ENCODE assay signal across 9 cellular contexts in the genomic region with DNA sequence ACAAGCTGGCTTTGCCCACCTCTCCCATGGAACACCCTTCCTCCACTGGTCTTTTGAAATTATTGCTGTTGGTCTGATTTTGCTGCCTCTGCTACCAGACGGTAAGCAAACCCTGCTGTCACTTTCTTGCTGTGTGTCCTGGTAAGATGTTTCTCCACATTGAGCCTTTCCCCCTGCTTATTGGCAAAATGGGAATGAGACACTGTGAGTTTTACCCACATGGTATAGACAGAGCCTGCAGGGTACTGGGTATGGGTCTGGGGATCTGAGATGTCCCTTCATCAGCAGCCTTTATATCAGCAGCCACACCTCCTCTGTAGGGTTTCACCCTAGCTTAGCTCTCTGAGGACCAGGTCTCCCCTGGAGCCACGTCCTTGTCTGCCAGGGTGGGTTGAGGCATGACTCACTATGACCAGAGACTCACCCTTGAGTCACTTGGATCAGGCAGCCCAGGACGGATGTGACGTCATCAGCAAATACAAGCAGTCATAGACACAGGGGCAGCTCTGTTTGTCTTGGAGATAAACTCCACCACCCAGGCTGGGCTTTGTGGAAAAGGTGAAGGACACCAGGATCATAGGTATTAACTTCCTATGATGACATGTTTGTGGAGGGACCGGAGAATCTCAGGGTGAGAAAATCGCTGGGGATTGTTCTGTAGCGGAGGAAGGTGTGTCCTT. TPM values are rescaled to one million over a fixed set of nuclear protein-coding genes. Genes with fewer than 3 reads are reported as not detected.
DNase-seq lines count a peak whose midpoint lies in the region; ATAC-seq and TF ChIP-seq lines count a peak whose summit lies in the region.
"Had no signal": no experiment of that assay in that cellular context is flagged by ENCODE, and none has a peak within 500 bp of the region (broad histone marks: within the 10 kb centered on the region; RNA-seq: fewer than 3 reads in every experiment).

No MANE protein-coding gene starts in this region.

- no peak overlapping the region for H3K27ac Mint-ChIP-seq in activated T-cell treated with anti-CD3 and anti-CD28 coated beads, Interleukin-2, amount 50 U/mL, for 72 hours

- POLR2A ChIA-PET in AG04449 (lab: Yijun Ruan, JAX), result no interaction called here

- TF ChIP-seq CTCF in AG04449 (IDR thresholded peaks at IDR 0.05; ENCODE audit: insufficient read depth, low read length, missing control alignments), result no peak
- TF ChIP-seq CTCF in HFF-Myc (IDR thresholded peaks at IDR 0.05; ENCODE audit: low read depth, low read length, missing control alignments), result no peak

- DNase-seq in AG04449 (ENCODE audit: low read depth, low spot score) (peak; percentile 89), HFF-Myc (ENCODE audit: extremely low read depth, low read depth) (peak; percentile 76), left lobe of liver (ENCODE audit: low spot score) (peak; percentile 93), NCI-H1436 (lab: John Stamatoyannopoulos, UW) (no peak), globus pallidus (ENCODE audit: low spot score) (no peak)
- DNase-seq in activated T-cell treated with anti-CD3 and anti-CD28 coated beads, Interleukin-2, amount 50 U/mL, for 72 hours, result peak; percentile 52

- H3K4me3 Mint-ChIP-seq in activated T-cell treated with anti-CD3 and anti-CD28 coated beads, Interleukin-2, amount 50 U/mL, for 72 hours, result no peak overlapping the region
- H3K4me3 Mint-ChIP-seq: central memory CD8-positive, alpha-beta T cell had no signal

- CTCF ChIA-PET in AG04449 (lab: Yijun Ruan, JAX), result interaction anchor here (0.7 to 6.3 kb wide), 9 partner anchors 12 to 460 kb away, joined by 3 to 43 read pairs (median 3); partner anchors contain the start of genes BAIAP2L1 and TRRAP

- peaks cover 15% of the 10 kb centered on the region for H3K27me3 Mint-ChIP-seq in activated T-cell treated with anti-CD3 and anti-CD28 coated beads, Interleukin-2, amount 50 U/mL, for 72 hours (ENCODE audit: low read depth)

- peak; percentile 87 to 97 for ATAC-seq in activated T-cell treated with anti-CD3 and anti-CD28 coated beads, Interleukin-2, amount 50 U/mL, for 72 hours (replicated peaks in 1 of 2)
- ATAC-seq in left lobe of liver (peak; percentile 69), HG02884 (IDR thresholded peaks at IDR 0.05; ENCODE audit: unreplicated experiment) (no peak), HG03045 (IDR thresholded peaks at IDR 0.05; ENCODE audit: unreplicated experiment) (no peak)

- peaks cover 7% of the 10 kb centered on the region for H3K4me1 Mint-ChIP-seq in activated T-cell treated with anti-CD3 and anti-CD28 coated beads, Interleukin-2, amount 50 U/mL, for 72 hours (ENCODE audit: low read depth)
- H3K4me1 Mint-ChIP-seq: central memory CD8-positive, alpha-beta T cell had no signal

- peaks cover 0 to 3% of the 10 kb centered on the region in 2 donors for H3K9me3 Mint-ChIP-seq in activated T-cell treated with anti-CD3 and anti-CD28 coated beads, Interleukin-2, amount 50 U/mL, for 72 hours
- H3K9me3 Mint-ChIP-seq: central memory CD8-positive, alpha-beta T cell had no signal

- H3K4me3 ChIP-seq in AG04449 (ENCODE audit: low read depth, low read length), result no peak overlapping the region
- H3K4me3 ChIP-seq in HFF-Myc (replicated peaks; ENCODE audit: low read depth, low read length), result no peak overlapping the region

- no peaks in the 10 kb centered on the region for H3K36me3 Mint-ChIP-seq in activated T-cell treated with anti-CD3 and anti-CD28 coated beads, Interleukin-2, amount 50 U/mL, for 72 hours (ENCODE audit: insufficient read depth in 2 of 2)

RNA-seq across cellular contexts. Expression of gene BAIAP2L1, which starts 17.9 kb away (rescaled TPM):
- total RNA-seq in activated T-cell treated with anti-CD3 and anti-CD28 coated beads, Interleukin-2, amount 50 U/mL, for 72 hours, result 1 to 10 TPM; 5.1 to 9.6 TPM
- 12.9 TPM for total RNA-seq in left lobe of liver

Comparison
In these comparisons a context has a peak if more than half of its experiments do, and no peak if none do; other contexts are left out.
1. DNase-seq: peak in AG04449 (single experiment), HFF-Myc (single experiment), activated T-cell treated with anti-CD3 and anti-CD28 coated beads, Interleukin-2, amount 50 U/mL, for 72 hours (2 of 2) and left lobe of liver (single experiment); none in NCI-H1436 (single experiment) and globus pallidus (single experiment).
2. ATAC-seq: peak in activated T-cell treated with anti-CD3 and anti-CD28 coated beads, Interleukin-2, amount 50 U/mL, for 72 hours (2 of 2) and left lobe of liver (single experiment); none in HG02884 (single experiment) and HG03045 (single experiment).